Comparison of ENCODE assay signal across 27 cellular contexts in the genomic region with DNA sequence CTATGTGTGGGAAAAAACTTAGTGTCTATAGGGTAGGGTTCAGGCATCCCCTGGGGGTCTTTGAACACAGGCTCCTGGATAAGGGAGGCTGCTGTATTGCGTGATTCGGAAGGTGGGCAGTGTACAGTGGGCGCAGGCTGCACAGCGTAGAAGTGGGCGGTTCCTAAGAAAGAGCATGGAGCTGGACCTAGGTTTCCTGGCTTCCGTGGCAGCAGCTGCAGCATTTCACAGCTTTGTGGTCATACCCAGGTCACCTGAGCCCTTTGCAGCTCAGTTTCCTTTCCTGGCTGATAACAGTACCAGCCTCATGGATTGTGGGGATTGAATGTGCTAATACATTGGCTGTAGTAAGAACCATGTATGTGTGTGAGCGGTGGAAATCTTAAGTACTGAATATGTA. TPM values are rescaled to one million over a fixed set of nuclear protein-coding genes. Genes with fewer than 3 reads are reported as not detected.
A peak's percentile ranks its signal among the peaks of the same experiment; 100 is the strongest.
DNase-seq lines count a peak whose midpoint lies in the region; ATAC-seq, FAIRE-seq and TF ChIP-seq lines count a peak whose summit lies in the region.
"Had no signal": no experiment of that assay in that cellular context is flagged by ENCODE, and none has a peak within 500 bp of the region (broad histone marks: within the 10 kb centered on the region; RNA-seq: fewer than 3 reads in every experiment).

No MANE protein-coding gene starts in this region.

- ATAC-seq in body of pancreas: peak; percentile 82
- ATAC-seq: A549, HepG2 had no signal

- no peaks in the 10 kb centered on the region for H3K27me3 Mint-ChIP-seq in neural progenitor cell (ENCODE audit: insufficient read depth, low read depth)

- H3K79me2 ChIP-seq in neural progenitor cell (ENCODE audit: low read depth): no peaks in the 10 kb centered on the region

- H3K4me2 ChIP-seq in neural progenitor cell: no peak overlapping the region
- H3K4me2 ChIP-seq: A549; BLaER1 treated with 17β-estradiol and CSF1 and Interleukin-3, amounts not matched to agents 10 nM and 100 nM; PC-9 had no signal

- H4K20me1 ChIP-seq in neural progenitor cell (ENCODE audit: low read depth): no peaks in the 10 kb centered on the region

- H3K36me3 Mint-ChIP-seq in neural progenitor cell: peaks cover 1% of the 10 kb centered on the region

- H3K4me3 ChIP-seq in H7 (ENCODE audit: insufficient read depth, low read depth, low read length) (no peak overlapping the region), body of pancreas (no peak overlapping the region), neural progenitor cell (no peak overlapping the region), sigmoid colon (no peak overlapping the region)
- H3K4me3 ChIP-seq: A549; BLaER1 treated with 17β-estradiol and CSF1 and Interleukin-3, amounts not matched to agents 10 nM and 100 nM; PC-9; SJSA1 had no signal

- DNase-seq in H7 (peak; percentile 37), body of pancreas (peak; percentile 58 to 88 (median 80)), neural progenitor cell (ENCODE audit: low spot score) (no peak), sigmoid colon (peak; percentile 25), NCI-H2029 treated with DMSO at 0.1 percent for 48 hours (lab: John Stamatoyannopoulos, UW) (no peak), H54 (ENCODE audit: insufficient read length, low spot score) (no peak)
- no peak for DNase-seq in activated CD4-positive, alpha-beta T cell treated with anti-CD3 and anti-CD28 coated beads for 1 hour
- DNase-seq: AML-193; CD4-positive, alpha-beta T cell; Karpas-422; NCI-H1092; NCI-H1417 treated with DMSO at 0.1 percent for 48 hours; NCI-H1694 treated with DMSO at 0.1 percent for 48 hours; NCI-H2081 treated with DMSO at 0.1 percent for 48 hours; NCI-H446 treated with DMSO at 0.1 percent for 48 hours; NCI-H526; PC-9; Right ventricle myocardium superior had no signal

- no peaks in the 10 kb centered on the region for H3K27me3 ChIP-seq in H7 (ENCODE audit: control insufficient read depth, insufficient read depth, low read length)
- H3K27me3 ChIP-seq in body of pancreas: no peaks in the 10 kb centered on the region
- no peaks in the 10 kb centered on the region for H3K27me3 ChIP-seq in neural progenitor cell
- H3K27me3 ChIP-seq in sigmoid colon: peaks cover 8 to 56% (median 39%) of the 10 kb centered on the region in 3 donors
- H3K27me3 ChIP-seq: SJSA1 had no signal

- H3K27ac ChIP-seq in body of pancreas (peak overlapping the region; percentile 6 to 65 (median 32)), neural progenitor cell (no peak overlapping the region), sigmoid colon (no peak overlapping the region)
- H3K27ac ChIP-seq: A549; BLaER1 treated with 17β-estradiol and CSF1 and Interleukin-3, amounts not matched to agents 10 nM and 100 nM; PC-9; SJSA1 had no signal

- no peak overlapping the region for H3K4me3 Mint-ChIP-seq in neural progenitor cell
- H3K4me3 Mint-ChIP-seq: CD4-positive, alpha-beta T cell had no signal

- H3K36me3 ChIP-seq in H7 (replicated peaks; ENCODE audit: control insufficient read depth, insufficient read depth, low read length): no peaks in the 10 kb centered on the region
- H3K36me3 ChIP-seq in body of pancreas (replicated peaks in 1 of 2; ENCODE audit: insufficient read depth in 1 of 2, low read depth in 2 of 2): no peaks in the 10 kb centered on the region
- H3K36me3 ChIP-seq in neural progenitor cell: no peaks in the 10 kb centered on the region
- no peaks in the 10 kb centered on the region for H3K36me3 ChIP-seq in sigmoid colon
- H3K36me3 ChIP-seq: BLaER1 treated with 17β-estradiol and CSF1 and Interleukin-3, amounts not matched to agents 10 nM and 100 nM; SJSA1 had no signal

- no peak for TF ChIP-seq EP300 in sigmoid colon (IDR thresholded peaks at IDR 0.05)

- no peak for FAIRE-seq in H54 (lab: Jason Lieb, UNC)
- FAIRE-seq: A549, GM12892, GM19239, HepG2 had no signal

- no peaks in the 10 kb centered on the region for H3F3A ChIP-seq in neural progenitor cell (ENCODE audit: low read depth)

- H3K4me1 ChIP-seq in body of pancreas: peaks cover 15% of the 10 kb centered on the region
- peaks cover 12% of the 10 kb centered on the region for H3K4me1 ChIP-seq in neural progenitor cell
- peaks cover 0 to 7% (median 3%) of the 10 kb centered on the region in 4 donors for H3K4me1 ChIP-seq in sigmoid colon
- H3K4me1 ChIP-seq: A549; BLaER1 treated with 17β-estradiol and CSF1 and Interleukin-3, amounts not matched to agents 10 nM and 100 nM; SJSA1 had no signal

- TF ChIP-seq CTCF in body of pancreas (IDR thresholded peaks at IDR 0.05) (no peak), neural progenitor cell (IDR thresholded peaks at IDR 0.05) (no peak), sigmoid colon (IDR thresholded peaks at IDR 0.05) (no peak)

- peaks cover 2% of the 10 kb centered on the region for H3K9me3 Mint-ChIP-seq in neural progenitor cell
- H3K9me3 Mint-ChIP-seq: CD4-positive, alpha-beta T cell had no signal

- TF ChIP-seq POLR2A in body of pancreas (IDR thresholded peaks at IDR 0.05) (no peak), sigmoid colon (IDR thresholded peaks at IDR 0.05) (no peak), H54 (IDR thresholded peaks at IDR 0.05; ENCODE audit: low read depth, low read length) (no peak)

- intact Hi-C loops in body of pancreas (cut with DNase I) (no loop called here), sigmoid colon (cut with DNase I) (no loop called here)

- no peak overlapping the region for H2AFZ ChIP-seq in neural progenitor cell (replicated peaks)
- H2AFZ ChIP-seq: PC-9 had no signal

- 39 to 43% methylated on average over 7 of the region's 7 CpGs for WGBS in body of pancreas, 2 donors
- 82 to 85% methylated on average over 7 of the region's 7 CpGs for WGBS in sigmoid colon, 2 donors

- H3K4me1 Mint-ChIP-seq in neural progenitor cell: peaks cover 13% of the 10 kb centered on the region

- H3K9me3 ChIP-seq in body of pancreas (no peaks in the 10 kb centered on the region), neural progenitor cell (ENCODE audit: low read depth) (no peaks in the 10 kb centered on the region), sigmoid colon (no peaks in the 10 kb centered on the region)
- H3K9me3 ChIP-seq: A549; BLaER1 treated with 17β-estradiol and CSF1 and Interleukin-3, amounts not matched to agents 10 nM and 100 nM; SJSA1 had no signal

- H3K27ac Mint-ChIP-seq in neural progenitor cell: peak overlapping the region; percentile 37
- H3K27ac Mint-ChIP-seq: CD4-positive, alpha-beta T cell had no signal

- H3K9ac ChIP-seq in neural progenitor cell: no peak overlapping the region
- H3K9ac ChIP-seq: BLaER1 treated with 17β-estradiol and CSF1 and Interleukin-3, amounts not matched to agents 10 nM and 100 nM had no signal

RNA-seq across cellular contexts. Expression of gene CFAP100, which starts 22.2 kb away (rescaled TPM):
- 0.24 and 1.5 TPM in 2 replicates for total RNA-seq in H7 (2014; rRNA removed; shearing (Covaris generic))
- total RNA-seq in body of pancreas: not detected
- 0.12 TPM in 1 of 2 replicates, not detected in the other for total RNA-seq in neural progenitor cell (ENCODE audit: low replicate concordance)
- not detected for total RNA-seq in sigmoid colon
- polyA plus RNA-seq in sigmoid colon: not detected
- total RNA-seq: CD4-positive, alpha-beta T cell; H4; HepG2; HT1080; PC-9; Right ventricle myocardium superior; RPMI7951; SJSA1 had no signal
- polyA plus RNA-seq: A549 had no signal

RNA-seq across cellular contexts. Expression of gene ZXDC, which starts 58.7 kb away (rescaled TPM):
- 27.2 and 33.2 TPM in 2 replicates for total RNA-seq in H7 (2014; rRNA removed; shearing (Covaris generic))
- total RNA-seq in body of pancreas: 10 to 100 TPM; 33.9 to 39.4 TPM
- 12.4 and 22.3 TPM in 2 replicates for total RNA-seq in neural progenitor cell (ENCODE audit: low replicate concordance)
- 10 to 100 TPM; 26.4 to 33.8 (median 28.9) TPM for total RNA-seq in sigmoid colon
- polyA plus RNA-seq in sigmoid colon: 10 to 100 TPM in 1 of 3 donors, 1 to 10 TPM in 2; 5.5 to 14.4 (median 6.0) TPM

RNA-seq across cellular contexts. Expression of gene KLF15, which starts 59.7 kb away (rescaled TPM):
- total RNA-seq in H7 (2014; rRNA removed; shearing (Covaris generic)): 8.5 and 10.5 TPM in 2 replicates
- total RNA-seq in body of pancreas (10 to 100 TPM; 37.4 to 40.2 TPM), neural progenitor cell (ENCODE audit: low replicate concordance) (3.3 and 7.2 TPM in 2 replicates), sigmoid colon (10 to 100 TPM; 21.9 to 50.2 (median 35.2) TPM)
- 1 to 10 TPM in 2 of 3 donors, under 1 TPM in 1; 0.69 to 5.4 (median 4.2) TPM for polyA plus RNA-seq in sigmoid colon
- polyA plus RNA-seq: A549 had no signal

Comparison
In these comparisons a context has a peak if more than half of its experiments do, and no peak if none do; other contexts are left out.
1. DNase-seq: peak in H7 (single experiment), body of pancreas (4 of 4) and sigmoid colon (single experiment); none in neural progenitor cell (single experiment), activated CD4-positive, alpha-beta T cell treated with anti-CD3 and anti-CD28 coated beads for 1 hour (single experiment), NCI-H2029 treated with DMSO at 0.1 percent for 48 hours (single experiment) and H54 (single experiment).
2. H3K27ac ChIP-seq: peak in body of pancreas (4 of 4); none in neural progenitor cell (single experiment) and sigmoid colon (0 of 4).